In the genomic region with DNA sequence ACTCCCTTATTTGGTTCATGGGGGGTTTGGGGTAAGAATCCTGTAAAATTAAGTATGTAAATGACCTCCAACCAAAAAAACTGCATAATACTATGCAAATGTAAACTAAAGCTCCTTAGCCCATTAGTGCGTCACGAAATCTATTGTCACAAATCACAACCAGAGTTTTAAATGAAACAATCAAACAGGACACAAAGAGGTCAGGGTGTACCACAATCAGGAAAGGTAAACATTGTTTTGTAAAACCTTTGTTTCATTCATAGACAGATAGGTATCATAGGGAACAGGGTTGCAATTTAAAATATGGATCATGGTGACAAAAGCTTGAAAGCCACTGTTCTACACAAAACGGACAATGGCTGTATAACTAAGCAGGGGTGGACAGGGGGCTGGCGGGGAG, we compare ENCODE assay signal across 25 cellular contexts.
"Had no signal": no experiment of that assay in that cellular context is flagged by ENCODE, and none has a peak within 500 bp of the region (broad histone marks: within the 10 kb centered on the region; RNA-seq: fewer than 3 reads in every experiment).

No MANE protein-coding gene starts in this region.

- H3K27me3 Mint-ChIP-seq: activated CD8-positive, alpha-beta T cell treated with anti-CD3 and anti-CD28 coated beads for 36 hours; activated naive CD4-positive, alpha-beta T cell treated with anti-CD3 and anti-CD28 coated beads, Interleukin-2, amount 10 ng/mL, durations not matched to agents 7 days and 5 days had no signal

- H3K27ac ChIP-seq: breast epithelium, SK-N-MC, WERI-Rb-1 had no signal

- H3K4me1 Mint-ChIP-seq: activated naive CD4-positive, alpha-beta T cell treated with anti-CD3 and anti-CD28 coated beads, Interleukin-2, amount 10 ng/mL, durations not matched to agents 7 days and 5 days had no signal

- H3K4me3 Mint-ChIP-seq: activated CD8-positive, alpha-beta T cell treated with anti-CD3 and anti-CD28 coated beads for 36 hours; activated naive CD4-positive, alpha-beta T cell treated with anti-CD3 and anti-CD28 coated beads, Interleukin-2, amount 10 ng/mL, durations not matched to agents 7 days and 5 days; activated T-cell treated with anti-CD3 and anti-CD28 coated beads, Interleukin-2, amount 50 U/mL, for 72 hours had no signal

- DNase-seq: activated CD4-positive, alpha-beta T cell treated with anti-CD3 and anti-CD28 coated beads for 4 hours; activated CD8-positive, alpha-beta memory T cell treated with anti-CD3 and anti-CD28 coated beads, Interleukin-2, amount 50 U/mL, for 4 hours; activated CD8-positive, alpha-beta T cell treated with anti-CD3 and anti-CD28 coated beads for 36 hours; activated gamma-delta T cell treated with Interleukin-2 at 50 U/mL for 16 hours; activated naive CD4-positive, alpha-beta T cell treated with anti-CD3 and anti-CD28 coated beads, Interleukin-2, amount 10 ng/mL, durations not matched to agents 7 days and 5 days; activated T-cell treated with anti-CD3 and anti-CD28 coated beads, Interleukin-2, amount 50 U/mL, for 72 hours; aorta; caudate nucleus; MM.1S; NCI-H1105 treated with DMSO at 0.1 percent for 48 hours; NCI-H1436 treated with DMSO at 0.1 percent for 48 hours; NCI-H2029; NCI-H2107; NCI-H345; NCI-H510A; NCI-H526 treated with DMSO at 0.1 percent for 48 hours; NCI-H82; RPMI8226; T-helper 1 cell; WERI-Rb-1 had no signal

- ATAC-seq: activated CD4-positive, CD25-positive, alpha-beta regulatory T cell treated with anti-CD3 and anti-CD28 coated beads, Interleukin-2, amount 50 U/mL, for 24 hours; activated CD8-positive, alpha-beta T cell treated with anti-CD3 and anti-CD28 coated beads for 36 hours; activated T-cell treated with anti-CD3 and anti-CD28 coated beads, Interleukin-2, amount 50 U/mL, for 72 hours; Right ventricle myocardium inferior had no signal

- H3K9me3 Mint-ChIP-seq: activated CD8-positive, alpha-beta T cell treated with anti-CD3 and anti-CD28 coated beads for 36 hours; activated naive CD4-positive, alpha-beta T cell treated with anti-CD3 and anti-CD28 coated beads, Interleukin-2, amount 10 ng/mL, durations not matched to agents 7 days and 5 days; activated T-cell treated with anti-CD3 and anti-CD28 coated beads, Interleukin-2, amount 50 U/mL, for 72 hours; activated T-helper 2 cell treated with anti-CD3 and anti-CD28 coated beads, Interferon-gamma antibody, Interleukin-2, Interleukin-4, amounts not matched to agents 10 μg/mL and 5 μg/mL and 100 μg/mL, durations not matched to agents 14 hours and 24 hours and 36 hours had no signal

- H3K27ac Mint-ChIP-seq: activated CD8-positive, alpha-beta T cell treated with anti-CD3 and anti-CD28 coated beads for 36 hours; activated naive CD4-positive, alpha-beta T cell treated with anti-CD3 and anti-CD28 coated beads, Interleukin-2, amount 10 ng/mL, durations not matched to agents 7 days and 5 days; activated T-cell treated with anti-CD3 and anti-CD28 coated beads, Interleukin-2, amount 50 U/mL, for 72 hours; activated T-helper 2 cell treated with anti-CD3 and anti-CD28 coated beads, Interferon-gamma antibody, Interleukin-2, Interleukin-4, amounts not matched to agents 10 μg/mL and 5 μg/mL and 100 μg/mL, durations not matched to agents 14 hours and 24 hours and 36 hours had no signal
